In genomic region chr15:57015360-57015759, GRCh38 we compare ENCODE assay signal across 20 cellular contexts.
DNase-seq lines count a peak whose midpoint lies in the region; ATAC-seq and TF ChIP-seq lines count a peak whose summit lies in the region.
"Had no signal": no experiment of that assay in that cellular context is flagged by ENCODE, and none has a peak within 500 bp of the region (broad histone marks: within the 10 kb centered on the region; RNA-seq: fewer than 3 reads in every experiment).

No MANE protein-coding gene starts in this region.

- H2BK120ac ChIP-seq in IMR-90 (ENCODE audit: low read depth, low read length) (no peak overlapping the region), trophoblast cell (ENCODE audit: insufficient read depth, low read length, poor library complexity) (no peak overlapping the region)

- H3K36me3 ChIP-seq in IMR-90 (ENCODE audit: control insufficient read depth, insufficient read depth, low read length) (no peaks in the 10 kb centered on the region; the same call in 1 of the 2 replicates), trophoblast cell (ENCODE audit: control insufficient read depth in 1 of 2, insufficient read depth in 2 of 2, low read length in 2 of 2) (no peaks in the 10 kb centered on the region)

- ATAC-seq in IMR-90 (ENCODE audit: low read depth) (no peak), foreskin keratinocyte (peak; percentile 15), HG02884 (IDR thresholded peaks at IDR 0.05; ENCODE audit: unreplicated experiment) (no peak), HG03571 (IDR thresholded peaks at IDR 0.05; ENCODE audit: unreplicated experiment) (no peak)
- ATAC-seq: GM12878 had no signal

- no peak overlapping the region for H2BK15ac ChIP-seq in IMR-90 (ENCODE audit: low read depth, low read length)

- H3K27ac ChIP-seq in IMR-90 (ENCODE audit: insufficient read depth, low read length), result no peak overlapping the region
- H3K27ac ChIP-seq in foreskin keratinocyte, result peak overlapping the region; percentile 65
- peak overlapping the region; percentile 22 for H3K27ac ChIP-seq in trophoblast cell (ENCODE audit: low read depth, low read length)
- H3K27ac ChIP-seq: BLaER1, SK-N-MC had no signal

- peaks cover 48% of the 10 kb centered on the region for H4K20me1 ChIP-seq in IMR-90 (ENCODE audit: insufficient read depth, low read length)

- peak overlapping the region; percentile 83 for H3K27ac Mint-ChIP-seq in Calu3 (ENCODE audit: unreplicated experiment)
- H3K27ac Mint-ChIP-seq: CD4-positive, alpha-beta T cell had no signal

- H3K4ac ChIP-seq in IMR-90 (ENCODE audit: low read depth, low read length) (peak overlapping the region; percentile 11; the same call in 1 of the 2 replicates), trophoblast cell (ENCODE audit: low read depth, low read length) (peak overlapping the region; percentile 13)

- H3K4me3 ChIP-seq in IMR-90 (ENCODE audit: insufficient read depth, low read depth, low read length) (no peak overlapping the region), trophoblast cell (ENCODE audit: low read depth, low read length) (no peak overlapping the region)
- H3K4me3 ChIP-seq: BLaER1, GM12878, SK-N-MC had no signal

- H3K23ac ChIP-seq in IMR-90 (ENCODE audit: low read depth, low read length), result no peak overlapping the region
- no peak overlapping the region for H3K23ac ChIP-seq in trophoblast cell (ENCODE audit: low read length)

- TF ChIP-seq CTCF in Calu3 (IDR thresholded peaks at IDR 0.05; ENCODE audit: unreplicated experiment) (no peak), IMR-90 (conservative IDR thresholded peaks at IDR 0.05; ENCODE audit: low read depth, low read length) (no peak), foreskin keratinocyte (conservative IDR thresholded peaks at IDR 0.05) (no peak)

- H2AK9ac ChIP-seq in IMR-90 (replicated peaks; ENCODE audit: low read depth, low read length, poor library complexity), result no peak overlapping the region

- in situ Hi-C loops in IMR-90 (cut with MboI; ENCODE audit: low sequenced_read_pairs), result no loop called here

- H3K9ac ChIP-seq in IMR-90 (ENCODE audit: low read depth, low read length) (no peak overlapping the region), trophoblast cell (ENCODE audit: low read length) (no peak overlapping the region)
- H3K9ac ChIP-seq: BLaER1 had no signal

- H3K79me2 ChIP-seq in trophoblast cell (ENCODE audit: control insufficient read depth, insufficient read depth, low read length, poor library complexity), result peaks cover 2% of the 10 kb centered on the region

- DNase-seq in Calu3 (no peak), IMR-90 (no peak), foreskin keratinocyte (no peak), trophoblast cell (no peak)
- no peak for DNase-seq in activated CD4-positive, CD25-positive, alpha-beta regulatory T cell (lab: John Stamatoyannopoulos, UW)
- DNase-seq: CD4-positive, alpha-beta T cell; COR-L47; DND-41; Karpas-422; NCI-H1694 treated with DMSO at 0.1 percent for 48 hours; NCI-H2081 treated with DMSO at 0.1 percent for 48 hours; NCI-H2171 treated with DMSO at 0.1 percent for 48 hours; NCI-H524 treated with DMSO at 0.1 percent for 48 hours; RPMI8226; SHP77 treated with DMSO at 0.1 percent for 48 hours had no signal

- no peak overlapping the region for H4K12ac ChIP-seq in trophoblast cell (ENCODE audit: low read depth, low read length)

- H2BK12ac ChIP-seq in trophoblast cell (ENCODE audit: low read length), result no peak overlapping the region

- H3K4me1 Mint-ChIP-seq in Calu3 (ENCODE audit: low read depth, unreplicated experiment), result peaks cover 72% of the 10 kb centered on the region

- H3K9me3 Mint-ChIP-seq in Calu3 (ENCODE audit: low read depth, unreplicated experiment), result no peaks in the 10 kb centered on the region
- H3K9me3 Mint-ChIP-seq: CD4-positive, alpha-beta T cell had no signal

- H3K18ac ChIP-seq in IMR-90 (ENCODE audit: low read depth, low read length) (peak overlapping the region; percentile 31; the same call in 1 of the 2 replicates), trophoblast cell (ENCODE audit: low read length) (peak overlapping the region; percentile 19)

- TF ChIP-seq RAD21 in IMR-90 (IDR thresholded peaks at IDR 0.05; ENCODE audit: low read length), result no peak

- H2BK20ac ChIP-seq in IMR-90 (ENCODE audit: low read depth, low read length), result no peak overlapping the region

- peaks cover 20% of the 10 kb centered on the region; the same call in 1 of the 2 replicates for H3K9me1 ChIP-seq in IMR-90 (ENCODE audit: insufficient read depth, low read length)

- H3K4me1 ChIP-seq in IMR-90 (ENCODE audit: control insufficient read depth, insufficient read depth, low read length), result peaks cover 7% of the 10 kb centered on the region
- H3K4me1 ChIP-seq in foreskin keratinocyte, result peaks cover 15% of the 10 kb centered on the region
- peaks cover 3 to 9% of the 10 kb centered on the region in 2 experiments for H3K4me1 ChIP-seq in trophoblast cell (ENCODE audit: control insufficient read depth in 1 of 2, insufficient read depth in 2 of 2, low read length in 2 of 2)
- H3K4me1 ChIP-seq: BLaER1 had no signal

- POLR2A ChIA-PET in IMR-90 (lab: Charles Lee; ENCODE audit: unreplicated experiment), result no interaction called here

- no peak overlapping the region for H2AK5ac ChIP-seq in IMR-90 (ENCODE audit: low read depth, low read length)
- H2AK5ac ChIP-seq in trophoblast cell (ENCODE audit: low read length), result no peak overlapping the region

- H3K27me3 ChIP-seq in IMR-90 (ENCODE audit: control insufficient read depth, insufficient read depth, low read length), result no peaks in the 10 kb centered on the region
- H3K27me3 ChIP-seq in foreskin keratinocyte, result no peaks in the 10 kb centered on the region
- no peaks in the 10 kb centered on the region for H3K27me3 ChIP-seq in trophoblast cell (ENCODE audit: insufficient read depth, low read length)
- H3K27me3 ChIP-seq: BLaER1 had no signal

- no peak overlapping the region for H2AFZ ChIP-seq in IMR-90 (replicated peaks; ENCODE audit: low read length, poor library complexity)
- no peak overlapping the region for H2AFZ ChIP-seq in trophoblast cell (ENCODE audit: insufficient read depth, low read length, poor library complexity)

- no peak overlapping the region for H4K91ac ChIP-seq in IMR-90 (ENCODE audit: insufficient read depth, low read depth, low read length)
- H4K91ac ChIP-seq in trophoblast cell (ENCODE audit: low read depth, low read length), result peak overlapping the region; percentile 25

- no peaks in the 10 kb centered on the region for H3K27me3 Mint-ChIP-seq in Calu3 (ENCODE audit: unreplicated experiment)
- H3K27me3 Mint-ChIP-seq: CD4-positive, alpha-beta T cell had no signal

- peak overlapping the region; percentile 42; the same call in 1 of the 2 replicates for H4K5ac ChIP-seq in IMR-90 (ENCODE audit: low read depth, low read length)

- peak overlapping the region; percentile 54; the same call in 1 of the 2 replicates for H3K14ac ChIP-seq in IMR-90 (replicated peaks; ENCODE audit: low read depth, low read length)
- peak overlapping the region; percentile 7 for H3K14ac ChIP-seq in trophoblast cell (ENCODE audit: low read length)

- H3K4me3 Mint-ChIP-seq in Calu3 (ENCODE audit: low read depth, unreplicated experiment), result no peak overlapping the region
- H3K4me3 Mint-ChIP-seq: CD4-positive, alpha-beta T cell had no signal

- H2BK5ac ChIP-seq in IMR-90 (ENCODE audit: low read depth, low read length, poor library complexity, severe bottlenecking), result peak overlapping the region; percentile 34
- H2BK5ac ChIP-seq in trophoblast cell (ENCODE audit: low read depth, low read length, poor library complexity), result no peak overlapping the region

- H4K8ac ChIP-seq in IMR-90 (ENCODE audit: low read depth in 2 of 2, low read length in 2 of 2) (no peak overlapping the region), trophoblast cell (ENCODE audit: low read depth, low read length) (no peak overlapping the region)

- H3K9me3 ChIP-seq in IMR-90 (ENCODE audit: control insufficient read depth, insufficient read depth, low read length) (no peaks in the 10 kb centered on the region), trophoblast cell (ENCODE audit: insufficient read depth, low read depth, low read length) (no peaks in the 10 kb centered on the region)

- intact Hi-C loops in Calu3 (cut with micrococcal nuclease; ENCODE audit: unreplicated experiment), result loop anchor here (5.0 kb wide), 4 partner anchors 47 to 122 kb away; no protein-coding TSS in a partner anchor
- intact Hi-C loops in IMR-90 (cut with micrococcal nuclease), result loop anchor here (5.0 kb wide), 1 partner anchor 197 kb away; no protein-coding TSS in a partner anchor

- BruUV-seq in Calu3 (replicated peaks; lab: Mats Ljungman, UMichigan), result no TSS peak
- BruUV-seq in IMR-90 (replicated peaks; lab: Mats Ljungman, UMichigan), result no TSS peak

- H3K4me2 ChIP-seq in IMR-90 (ENCODE audit: low read depth, low read length), result no peak overlapping the region
- H3K4me2 ChIP-seq in trophoblast cell (ENCODE audit: low read length), result no peak overlapping the region
- H3K4me2 ChIP-seq: BLaER1 had no signal

- TF ChIP-seq POLR2A in IMR-90 (IDR thresholded peaks at IDR 0.05; ENCODE audit: low read depth, low read length), result no peak

- dilution Hi-C loops in IMR-90 (cut with HindIII; ENCODE audit: low sequenced_read_pairs, unreplicated experiment), result no loop called here

- H3K79me1 ChIP-seq in IMR-90 (ENCODE audit: low read depth in 1 of 2, low read length in 2 of 2) (peaks cover 54 to 86% of the 10 kb centered on the region in 2 experiments), trophoblast cell (ENCODE audit: low read length) (peaks cover 2% of the 10 kb centered on the region)

- CTCF ChIA-PET in Calu3 (lab: Charles Lee) (no interaction called here), IMR-90 (lab: Yijun Ruan, JAX) (no interaction called here)

- H3K56ac ChIP-seq in IMR-90 (ENCODE audit: extremely low read depth, insufficient read depth, low read length), result no peak overlapping the region

- peaks cover 11% of the 10 kb centered on the region for H3K36me3 Mint-ChIP-seq in Calu3 (ENCODE audit: insufficient read depth, unreplicated experiment)

TF ChIP-seq in IMR-90, 13 proteins besides CTCF, POLR2A, EP300 and RAD21 (continues in another document):
- TF ChIP-seq MAFK (IDR thresholded peaks at IDR 0.05; ENCODE audit: low read depth, low read length) (no peak), CEBPB (IDR thresholded peaks at IDR 0.05; ENCODE audit: low read depth, low read length) (no peak), ELK1 (IDR thresholded peaks at IDR 0.05; ENCODE audit: borderline replicate concordance, low read depth, low read length) (no peak)
